ENCODE assay signal across 9 cellular contexts in genomic region chr3:197458179-197458707, GRCh38.
DNase-seq lines count a peak whose midpoint lies in the region; ATAC-seq, FAIRE-seq and TF ChIP-seq lines count a peak whose summit lies in the region.
"Had no signal": no experiment of that assay in that cellular context is flagged by ENCODE, and none has a peak within 500 bp of the region (broad histone marks: within the 10 kb centered on the region; RNA-seq: fewer than 3 reads in every experiment).

No MANE protein-coding gene starts in this region.

- H3K9me3 ChIP-seq in left ventricle myocardium inferior (replicated peaks) (no peaks in the 10 kb centered on the region), heart right ventricle (no peaks in the 10 kb centered on the region), T-helper 17 cell (ENCODE audit: control insufficient read depth, low read length, poor library complexity, severe bottlenecking) (no peaks in the 10 kb centered on the region), upper lobe of right lung (no peaks in the 10 kb centered on the region)

- peak overlapping the region; percentile 47 for H3K27ac Mint-ChIP-seq in T-helper 17 cell
- H3K27ac Mint-ChIP-seq: dendritic cell treated with granulocyte-macrophage colony-stimulating factor and Interleukin-4, amounts not matched to agents 40 ng/mL and 50 ng/mL, for 4 days had no signal

- TF ChIP-seq POLR2A in erythroblast (IDR thresholded peaks at IDR 0.05; ENCODE audit: low read length) (no peak), GM12892 (IDR thresholded peaks at IDR 0.05; ENCODE audit: low read depth, low read length) (no peak)

- intact Hi-C loops in left ventricle myocardium inferior (cut with micrococcal nuclease), result no loop called here
- intact Hi-C loops in heart right ventricle (cut with DNase I), result loop anchor here in 6 of 10 donors (5.0 to 10.0 kb wide), 6 partner anchors 103 to 233 kb away; partner anchors contain the start of gene DLG1 (in 2 of the 6)
- intact Hi-C loops in upper lobe of right lung (cut with DNase I), result no loop called here

- peaks cover 21% of the 10 kb centered on the region for H3K4me1 Mint-ChIP-seq in T-helper 17 cell

- no peak overlapping the region for H3K4me3 ChIP-seq in left ventricle myocardium inferior
- H3K4me3 ChIP-seq in heart right ventricle, result no peak overlapping the region
- no peak overlapping the region for H3K4me3 ChIP-seq in foreskin fibroblast (ENCODE audit: low read depth in 1 of 2, low read length in 2 of 2)
- peak overlapping the region; percentile 8 for H3K4me3 ChIP-seq in upper lobe of right lung

- WGBS in heart right ventricle, 2 donors, result 58 to 61% methylated on average over 11 of the region's 11 CpGs

- H3K27ac ChIP-seq in left ventricle myocardium inferior (replicated peaks), result no peak overlapping the region
- no peak overlapping the region for H3K27ac ChIP-seq in heart right ventricle
- H3K27ac ChIP-seq in upper lobe of right lung, result peak overlapping the region; percentile 4

- H3K36me3 ChIP-seq in left ventricle myocardium inferior (no peaks in the 10 kb centered on the region), heart right ventricle (no peaks in the 10 kb centered on the region), upper lobe of right lung (no peaks in the 10 kb centered on the region)

- H3K36me3 Mint-ChIP-seq in T-helper 17 cell (ENCODE audit: low read depth), result no peaks in the 10 kb centered on the region

- H3K4me1 ChIP-seq in left ventricle myocardium inferior (peaks cover 14% of the 10 kb centered on the region), heart right ventricle (peaks cover 0 to 14% (median 7%) of the 10 kb centered on the region in 9 donors), upper lobe of right lung (peaks cover 6% of the 10 kb centered on the region)

- no peak for ATAC-seq in heart right ventricle
- ATAC-seq in T-helper 17 cell, result peak; percentile 76
- peak; percentile 69 for ATAC-seq in upper lobe of right lung

- peak overlapping the region; percentile 55 for H3K4me3 Mint-ChIP-seq in T-helper 17 cell
- H3K4me3 Mint-ChIP-seq: dendritic cell treated with granulocyte-macrophage colony-stimulating factor and Interleukin-4, amounts not matched to agents 40 ng/mL and 50 ng/mL, for 4 days had no signal

- FAIRE-seq in GM12892 (lab: Jason Lieb, UNC), result no peak

- H3K27me3 ChIP-seq in left ventricle myocardium inferior (ENCODE audit: low read depth) (no peaks in the 10 kb centered on the region), heart right ventricle (no peaks in the 10 kb centered on the region), upper lobe of right lung (no peaks in the 10 kb centered on the region)

- peak; percentile 58 for TF ChIP-seq CTCF in left ventricle myocardium inferior (IDR thresholded peaks at IDR 0.05; ENCODE audit: borderline replicate concordance)
- TF ChIP-seq CTCF in heart right ventricle (IDR thresholded peaks at IDR 0.05), result peak in 2 of 9 donors; percentile 32 to 37
- TF ChIP-seq CTCF in foreskin fibroblast (IDR thresholded peaks at IDR 0.05; ENCODE audit: low read depth, low read length), result peak; percentile 12
- TF ChIP-seq CTCF in upper lobe of right lung (IDR thresholded peaks at IDR 0.05), result peak; percentile 43

- peaks cover 6% of the 10 kb centered on the region for H3K27me3 Mint-ChIP-seq in T-helper 17 cell

- DNase-seq in left ventricle myocardium inferior, result no peak
- no peak for DNase-seq in heart right ventricle
- peak in 1 of 3 donors; percentile 39 for DNase-seq in T-helper 17 cell
- no peak for DNase-seq in foreskin fibroblast
- peak; percentile 68 for DNase-seq in upper lobe of right lung
- DNase-seq in erythroblast (lab: John Stamatoyannopoulos, UW), result no peak
- DNase-seq in GM12892 (ENCODE audit: insufficient read length), result no peak
- no peak for DNase-seq in GM19240 (ENCODE audit: insufficient read length, low spot score)

Comparison
In these comparisons a context has a peak if more than half of its experiments do, and no peak if none do; other contexts are left out.
1. intact Hi-C loops: an anchor here in heart right ventricle (5.0 to 10.0 kb wide); none called in left ventricle myocardium inferior and upper lobe of right lung.
2. ATAC-seq: peak in T-helper 17 cell (single experiment) and upper lobe of right lung (single experiment); none in heart right ventricle (0 of 8).